In the genomic region with DNA sequence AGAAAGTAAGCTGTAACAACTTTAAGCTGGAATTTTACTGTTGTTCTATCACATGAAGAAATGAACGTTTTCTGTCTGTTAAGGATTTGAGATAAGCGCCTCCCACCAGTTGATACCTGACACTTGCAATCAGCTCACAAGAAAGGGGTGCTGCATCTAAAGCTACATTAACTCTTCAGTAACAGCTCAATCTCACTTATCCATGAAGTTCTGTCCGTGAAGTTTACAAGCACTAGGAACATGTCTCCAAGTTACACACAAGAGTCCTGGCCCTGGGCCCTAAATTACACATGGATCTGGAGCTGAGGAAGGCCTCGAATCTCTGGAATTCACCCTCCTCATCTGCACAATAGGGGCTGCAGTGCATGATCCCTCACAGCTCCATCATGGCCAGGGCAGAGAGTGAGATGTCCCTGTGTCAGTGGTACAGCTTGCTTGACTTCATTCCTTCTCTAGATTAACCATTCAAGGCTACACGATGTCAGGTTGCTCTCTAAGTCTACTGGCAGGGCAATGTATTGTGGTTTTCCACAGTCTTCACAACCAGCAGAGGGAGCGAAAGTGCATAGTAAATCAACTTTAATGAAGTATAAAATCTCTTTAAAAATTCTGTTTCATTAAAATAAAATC, we compare ENCODE assay signal across 8 cellular contexts.
DNase-seq lines count a peak whose midpoint lies in the region; ATAC-seq and TF ChIP-seq lines count a peak whose summit lies in the region.

No MANE protein-coding gene starts in this region.

- H3K4me1 ChIP-seq in subcutaneous abdominal adipose tissue (ENCODE audit: control insufficient read depth in 5 of 5, insufficient read depth in 5 of 5, low read length in 5 of 5): peaks cover 11 to 65% (median 39%) of the 10 kb centered on the region in 5 donors
- H3K4me1 ChIP-seq in esophagus squamous epithelium: peaks cover 0 to 11% (median 0%) of the 10 kb centered on the region in 3 donors

- ATAC-seq in HG03442 (IDR thresholded peaks at IDR 0.05; ENCODE audit: unreplicated experiment): no peak

- H3K9ac ChIP-seq in subcutaneous abdominal adipose tissue (ENCODE audit: low read length in 5 of 5): peak overlapping the region in 2 of 5 donors; percentile 23 to 75

- H3K27me3 ChIP-seq in subcutaneous abdominal adipose tissue (ENCODE audit: control insufficient read depth in 5 of 5, insufficient read depth in 4 of 5, low read length in 5 of 5): no peaks in the 10 kb centered on the region
- H3K27me3 ChIP-seq in esophagus squamous epithelium: no peaks in the 10 kb centered on the region

- H3K36me3 ChIP-seq in subcutaneous abdominal adipose tissue (ENCODE audit: control insufficient read depth in 5 of 5, insufficient read depth in 5 of 5, low read length in 5 of 5): no peaks in the 10 kb centered on the region
- H3K36me3 ChIP-seq in esophagus squamous epithelium: no peaks in the 10 kb centered on the region

- H3K9me3 ChIP-seq in subcutaneous abdominal adipose tissue (ENCODE audit: control insufficient read depth in 5 of 5, low read length in 5 of 5): no peaks in the 10 kb centered on the region
- H3K9me3 ChIP-seq in esophagus squamous epithelium: no peaks in the 10 kb centered on the region

- intact Hi-C loops in esophagus squamous epithelium (cut with DNase I): no loop called here

- H3K4me3 ChIP-seq in foreskin fibroblast (ENCODE audit: low read depth in 1 of 2, low read length in 2 of 2) (no peak overlapping the region), subcutaneous abdominal adipose tissue (ENCODE audit: low read depth in 1 of 5, low read length in 5 of 5) (no peak overlapping the region), esophagus squamous epithelium (no peak overlapping the region)

- 19 to 24% methylated on average over 5 to 6 of the region's 6 CpGs for WGBS in esophagus squamous epithelium, 2 donors

- TF ChIP-seq POLR2A in esophagus squamous epithelium (IDR thresholded peaks at IDR 0.05): no peak

- DNase-seq in NCI-H1436 (lab: John Stamatoyannopoulos, UW): peak; percentile 6
- DNase-seq in NCI-H1436 treated with DMSO at 0.1 percent for 48 hours (lab: John Stamatoyannopoulos, UW): no peak
- DNase-seq in RKO (ENCODE audit: low spot score): peak; percentile 42
- DNase-seq in foreskin fibroblast: peak; percentile 62 to 84
- no peak for DNase-seq in activated T-cell treated with anti-CD3 and anti-CD28 coated beads, Interleukin-2, amount 50 U/mL, for 1 hour
- no peak for DNase-seq in esophagus squamous epithelium (lab: John Stamatoyannopoulos, UW)

- peak; percentile 52 for TF ChIP-seq CTCF in foreskin fibroblast (IDR thresholded peaks at IDR 0.05; ENCODE audit: low read depth, low read length)
- peak in 3 of 6 experiments; percentile 24 to 30 (median 28) for TF ChIP-seq CTCF in esophagus squamous epithelium (IDR thresholded peaks at IDR 0.05)

- H3K27ac ChIP-seq in subcutaneous abdominal adipose tissue (ENCODE audit: low read depth, low read length) (peak overlapping the region; percentile 60), esophagus squamous epithelium (no peak overlapping the region)

Comparison
In these comparisons a context has a peak if more than half of its experiments do, and no peak if none do; other contexts are left out.
1. DNase-seq: peak in NCI-H1436 (single experiment), RKO (single experiment) and foreskin fibroblast (2 of 2); none in NCI-H1436 treated with DMSO at 0.1 percent for 48 hours (single experiment), activated T-cell treated with anti-CD3 and anti-CD28 coated beads, Interleukin-2, amount 50 U/mL, for 1 hour (single experiment) and esophagus squamous epithelium (single experiment).